In the genomic region with DNA sequence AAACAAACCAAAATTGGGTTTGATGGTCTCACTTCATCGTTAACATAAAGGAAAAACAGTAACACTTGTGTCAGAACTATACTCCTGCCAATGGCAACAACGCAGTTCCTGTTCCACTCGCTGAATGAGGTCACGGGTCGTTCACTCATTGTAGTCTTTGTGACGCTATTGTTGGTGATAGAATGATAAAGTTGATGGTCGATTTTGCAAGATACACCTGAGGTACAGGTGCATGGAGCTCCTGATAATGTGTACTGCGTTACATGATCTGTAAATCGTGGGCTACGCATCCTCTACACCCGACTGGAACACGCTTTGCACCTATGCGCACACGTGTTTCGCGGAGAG, we compare ENCODE assay signal across 1 cellular context.
TF ChIP-seq lines count a peak whose summit lies in the region.

No MANE protein-coding gene starts in this region.

TF ChIP-seq in endothelial cell of umbilical vein, 7 proteins besides CTCF, POLR2A, EP300 and RAD21:
- no peak for TF ChIP-seq MAX (IDR thresholded peaks at IDR 0.05; ENCODE audit: insufficient read depth, insufficient read length)
- TF ChIP-seq MYC (IDR thresholded peaks at IDR 0.05; ENCODE audit: low read depth, low read length): no peak
- TF ChIP-seq EZH2 (IDR thresholded peaks at IDR 0.05; ENCODE audit: borderline replicate concordance, low read depth, low read length, severe bottlenecking): no peak
- no peak for TF ChIP-seq POLR2AphosphoS5 (IDR thresholded peaks at IDR 0.05; ENCODE audit: insufficient read depth, low read depth, low read length)
- peak; percentile 67 for TF ChIP-seq GATA2 (IDR thresholded peaks at IDR 0.05; ENCODE audit: insufficient read depth, insufficient read length, low read depth, low read length)
- TF ChIP-seq FOS (IDR thresholded peaks at IDR 0.05; ENCODE audit: borderline replicate concordance, insufficient read depth, low read length): no peak
- TF ChIP-seq JUN (IDR thresholded peaks at IDR 0.05; ENCODE audit: borderline replicate concordance, insufficient read depth, insufficient read length, low read depth): peak; percentile 15
